Comparison of ENCODE assay signal across 8 cellular contexts in genomic region chr12:95790025-95790911, GRCh38. TPM values are rescaled to one million over a fixed set of nuclear protein-coding genes. Genes with fewer than 3 reads are reported as not detected.
DNase-seq lines count a peak whose midpoint lies in the region; ATAC-seq and TF ChIP-seq lines count a peak whose summit lies in the region.

NTN4 (minus strand) TSS chr12:95790764; CDS start chr12:95790309, 455 bp downstream.

- peaks cover 61% of the 10 kb centered on the region for H3K27me3 Mint-ChIP-seq in activated CD8-positive, alpha-beta T cell treated with anti-CD3 and anti-CD28 coated beads for 36 hours
- peaks cover 55 to 87% (median 71%) of the 10 kb centered on the region in 5 donors for H3K27me3 Mint-ChIP-seq in naive thymus-derived CD4-positive, alpha-beta T cell

- H3K36me3 ChIP-seq in esophagus squamous epithelium (no peaks in the 10 kb centered on the region), vagina (no peaks in the 10 kb centered on the region)
- H3K36me3 ChIP-seq in naive thymus-derived CD4-positive, alpha-beta T cell (ENCODE audit: control insufficient read depth in 2 of 3, insufficient read depth in 3 of 3, low read length in 3 of 3) = no peaks in the 10 kb centered on the region

- no peak for TF ChIP-seq EP300 in Ishikawa (IDR thresholded peaks at IDR 0.05; ENCODE audit: borderline replicate concordance)

- peak within 1 kb of the TSS; percentile 75 to 92 (median 86) for H3K27ac ChIP-seq in esophagus squamous epithelium
- no peak within 1 kb of the TSS for H3K27ac ChIP-seq in naive thymus-derived CD4-positive, alpha-beta T cell (ENCODE audit: low read depth, low read length)
- peak within 1 kb of the TSS; percentile 91 for H3K27ac ChIP-seq in vagina

- no peaks in the 10 kb centered on the region for H3K9me3 Mint-ChIP-seq in activated CD8-positive, alpha-beta T cell treated with anti-CD3 and anti-CD28 coated beads for 36 hours
- H3K9me3 Mint-ChIP-seq in naive thymus-derived CD4-positive, alpha-beta T cell = no peaks in the 10 kb centered on the region

- peak in 1 of 4 donors; percentile 11 for TF ChIP-seq POLR2A in esophagus squamous epithelium (IDR thresholded peaks at IDR 0.05)
- no peak for TF ChIP-seq POLR2A in vagina (IDR thresholded peaks at IDR 0.05)

- CTCF ChIA-PET in activated CD8-positive, alpha-beta T cell treated with anti-CD3 and anti-CD28 coated beads for 36 hours (lab: Charles Lee) = no interaction called here
- CTCF ChIA-PET in naive thymus-derived CD4-positive, alpha-beta T cell (lab: Charles Lee) = no interaction called here

- H3K4me1 Mint-ChIP-seq in activated CD8-positive, alpha-beta T cell treated with anti-CD3 and anti-CD28 coated beads for 36 hours (ENCODE audit: low read depth) = peaks cover 14% of the 10 kb centered on the region
- H3K4me1 Mint-ChIP-seq in naive thymus-derived CD4-positive, alpha-beta T cell = peaks cover 6 to 22% (median 12%) of the 10 kb centered on the region in 7 donors

- intact Hi-C loops in activated CD8-positive, alpha-beta T cell treated with anti-CD3 and anti-CD28 coated beads for 36 hours (cut with micrococcal nuclease) = no loop called here
- intact Hi-C loops in esophagus squamous epithelium (cut with DNase I) (no loop called here), vagina (cut with DNase I) (no loop called here)
- intact Hi-C loops in naive thymus-derived CD4-positive, alpha-beta T cell (cut with micrococcal nuclease) = no loop called here

- H3K9me3 ChIP-seq in esophagus squamous epithelium (no peaks in the 10 kb centered on the region), vagina (no peaks in the 10 kb centered on the region)
- no peaks in the 10 kb centered on the region for H3K9me3 ChIP-seq in naive thymus-derived CD4-positive, alpha-beta T cell (ENCODE audit: control insufficient read depth in 2 of 3, low read length in 3 of 3)

- no peaks in the 10 kb centered on the region for H3K36me3 Mint-ChIP-seq in activated CD8-positive, alpha-beta T cell treated with anti-CD3 and anti-CD28 coated beads for 36 hours (ENCODE audit: low read depth)
- no peaks in the 10 kb centered on the region for H3K36me3 Mint-ChIP-seq in naive thymus-derived CD4-positive, alpha-beta T cell

- POLR2A ChIA-PET in activated CD8-positive, alpha-beta T cell treated with anti-CD3 and anti-CD28 coated beads for 36 hours (lab: Charles Lee) = interaction anchor here (0.7 to 1.1 kb wide), 2 partner anchors 10 to 69 kb away, joined by 3 read pairs; partner anchors contain the start of gene SNRPF
- POLR2A ChIA-PET in naive thymus-derived CD4-positive, alpha-beta T cell (lab: Charles Lee) = interaction anchor here (0.6 kb wide), 1 partner anchor 1118 kb away, joined by 3 read pairs; no protein-coding TSS in a partner anchor

- H3K4me1 ChIP-seq in esophagus squamous epithelium (peaks cover 9 to 64% (median 14%) of the 10 kb centered on the region in 3 donors), vagina (peaks cover 24% of the 10 kb centered on the region)
- H3K4me1 ChIP-seq in naive thymus-derived CD4-positive, alpha-beta T cell (ENCODE audit: control insufficient read depth in 2 of 2, insufficient read depth in 2 of 2, low read length in 2 of 2) = peaks cover 0 to 8% of the 10 kb centered on the region in 2 donors

- DNase-seq in NCI-H526 (lab: John Stamatoyannopoulos, UW) (peak; percentile 3 to 63), NCI-H526 treated with DMSO at 0.1 percent for 48 hours (lab: John Stamatoyannopoulos, UW) (no peak), esophagus squamous epithelium (lab: John Stamatoyannopoulos, UW) (no peak), vagina (ENCODE audit: extremely low spot score in 2 of 2) (no peak), Kasumi-1 (lab: John Stamatoyannopoulos, UW) (no peak)
- peak; percentile 33 for DNase-seq in activated CD8-positive, alpha-beta T cell treated with anti-CD3 and anti-CD28 coated beads for 36 hours
- DNase-seq in naive thymus-derived CD4-positive, alpha-beta T cell = peak in 7 of 9 donors; percentile 2 to 39 (median 12)

- H3K4me3 Mint-ChIP-seq in activated CD8-positive, alpha-beta T cell treated with anti-CD3 and anti-CD28 coated beads for 36 hours = peak within 1 kb of the TSS; percentile 67
- peak within 1 kb of the TSS; percentile 73 to 95 (median 84) for H3K4me3 Mint-ChIP-seq in naive thymus-derived CD4-positive, alpha-beta T cell

- peak; percentile 67 for ATAC-seq in activated CD8-positive, alpha-beta T cell treated with anti-CD3 and anti-CD28 coated beads for 36 hours
- ATAC-seq in naive thymus-derived CD4-positive, alpha-beta T cell = peak; percentile 52

- H3K27me3 ChIP-seq in esophagus squamous epithelium (peaks cover 0 to 24% (median 0%) of the 10 kb centered on the region in 4 donors), vagina (no peaks in the 10 kb centered on the region)
- H3K27me3 ChIP-seq in naive thymus-derived CD4-positive, alpha-beta T cell (ENCODE audit: control insufficient read depth in 2 of 2, insufficient read depth in 2 of 2, low read length in 2 of 2) = peaks cover 0 to 4% of the 10 kb centered on the region in 2 donors

- no peak for TF ChIP-seq CTCF in activated CD8-positive, alpha-beta T cell treated with anti-CD3 and anti-CD28 coated beads for 36 hours (IDR thresholded peaks at IDR 0.05)
- TF ChIP-seq CTCF in esophagus squamous epithelium (IDR thresholded peaks at IDR 0.05) (no peak), vagina (IDR thresholded peaks at IDR 0.05) (no peak)

- WGBS in esophagus squamous epithelium, 2 donors = 0% methylated on average over 21 to 29 of the region's 95 CpGs

- no peak within 1 kb of the TSS for H3K27ac Mint-ChIP-seq in activated CD8-positive, alpha-beta T cell treated with anti-CD3 and anti-CD28 coated beads for 36 hours
- H3K27ac Mint-ChIP-seq in naive thymus-derived CD4-positive, alpha-beta T cell = peak within 1 kb of the TSS in 1 of 9 donors; percentile 30

- H3K4me3 ChIP-seq in esophagus squamous epithelium (peak within 1 kb of the TSS; percentile 50 to 94 (median 84)), vagina (peak within 1 kb of the TSS; percentile 66 to 92)
- peak within 1 kb of the TSS; percentile 51 for H3K4me3 ChIP-seq in naive thymus-derived CD4-positive, alpha-beta T cell (ENCODE audit: low read length)

- no peak for TF ChIP-seq RAD21 in Ishikawa (IDR thresholded peaks at IDR 0.05; ENCODE audit: low read depth)

TF ChIP-seq in Ishikawa, 13 proteins besides CTCF, POLR2A, EP300 and RAD21:
- no peak for TF ChIP-seq TCF12 (IDR thresholded peaks at IDR 0.05; ENCODE audit: low read depth)
- no peak for TF ChIP-seq FOXM1 (IDR thresholded peaks at IDR 0.05; ENCODE audit: borderline replicate concordance, low read depth)
- TF ChIP-seq EGR1 (IDR thresholded peaks at IDR 0.05) = no peak
- peak; percentile 35; the same call in 1 of the 2 replicates for TF ChIP-seq ZBTB7A (IDR thresholded peaks at IDR 0.05; ENCODE audit: low read depth)
- no peak for TF ChIP-seq YY1 (IDR thresholded peaks at IDR 0.05; ENCODE audit: low read depth)
- no peak for TF ChIP-seq TAF1 (IDR thresholded peaks at IDR 0.05; ENCODE audit: low read depth)
- TF ChIP-seq REST (IDR thresholded peaks at IDR 0.05; ENCODE audit: low read depth) = no peak
- TF ChIP-seq USF1 (IDR thresholded peaks at IDR 0.05) = no peak
- TF ChIP-seq MAX (IDR thresholded peaks at IDR 0.05) = peak; percentile 40; the same call in 1 of the 2 replicates
- no peak for TF ChIP-seq CEBPB (IDR thresholded peaks at IDR 0.05)

RNA-seq across cellular contexts. Expression of gene NTN4, which starts in this region (rescaled TPM):
- not detected for total RNA-seq in activated CD8-positive, alpha-beta T cell treated with anti-CD3 and anti-CD28 coated beads for 36 hours
- total RNA-seq in esophagus squamous epithelium (10 to 100 TPM in 2 of 4 donors, 1 to 10 TPM in 2; 5.0 to 22.5 (median 12.4) TPM), vagina (21.9 TPM)
- total RNA-seq in naive thymus-derived CD4-positive, alpha-beta T cell = under 1 TPM in 2 of 5 experiments, not detected in 3; 0.08 to 0.86 TPM
- not detected for polyA plus RNA-seq in naive thymus-derived CD4-positive, alpha-beta T cell

Comparison
In these comparisons a context has a peak if more than half of its experiments do, and no peak if none do; other contexts are left out.
1. DNase-seq: peak in NCI-H526 (2 of 2); none in NCI-H526 treated with DMSO at 0.1 percent for 48 hours (single experiment), esophagus squamous epithelium (single experiment), vagina (0 of 2) and Kasumi-1 (0 of 2).
2. Peak in DNase-seq and ATAC-seq in activated CD8-positive, alpha-beta T cell treated with anti-CD3 and anti-CD28 coated beads for 36 hours; RNA of the gene not detected or under 1 TPM.
3. Peak in DNase-seq, ATAC-seq and H3K4me3 ChIP-seq in naive thymus-derived CD4-positive, alpha-beta T cell; RNA of the gene not detected or under 1 TPM.
4. Peak in every context shown above with its lines, with median percentiles within 50 percentile points of each other: H3K4me3 ChIP-seq.